Comparison of ENCODE assay signal across 13 cellular contexts in the genomic region with DNA sequence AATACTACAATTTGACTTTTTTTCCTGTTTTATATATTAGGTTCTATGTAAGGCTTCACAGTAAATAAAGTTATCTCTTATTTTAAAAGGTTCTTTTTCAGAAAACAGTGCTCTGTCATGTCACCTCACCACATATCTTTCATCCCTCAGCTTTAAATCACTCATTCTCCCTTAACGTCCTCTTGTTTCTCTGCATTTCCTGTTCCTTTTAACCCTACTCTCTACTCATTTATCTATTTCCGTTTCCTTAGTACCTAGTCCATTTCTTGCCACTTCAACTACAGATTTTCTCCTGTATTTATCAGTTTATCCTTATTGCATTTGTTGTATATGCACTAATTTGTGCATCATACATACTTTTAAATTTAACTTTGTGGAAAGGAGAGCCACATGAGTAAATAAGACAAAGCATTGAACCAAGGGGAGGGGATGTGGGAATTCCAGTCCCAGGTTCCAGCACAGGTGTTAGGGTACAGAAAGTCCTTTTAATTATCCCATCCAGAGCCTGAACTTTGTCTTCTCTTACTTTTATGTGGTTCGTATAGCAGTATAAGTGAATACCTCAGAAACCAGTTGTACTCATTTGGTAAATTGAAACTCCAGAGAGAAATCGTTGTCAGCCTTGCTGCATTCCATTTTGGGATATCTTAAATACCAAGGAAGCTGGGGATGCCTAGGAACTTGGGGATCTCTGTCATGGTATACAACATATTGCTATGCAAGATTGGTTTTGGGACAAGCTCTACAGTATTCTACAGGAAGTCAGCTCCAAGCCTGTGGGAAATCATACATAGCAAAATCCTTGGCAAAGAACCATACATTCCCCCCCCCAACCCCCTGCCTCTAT.
DNase-seq lines count a peak whose midpoint lies in the region; ATAC-seq, FAIRE-seq and TF ChIP-seq lines count a peak whose summit lies in the region.
"Had no signal": no experiment of that assay in that cellular context is flagged by ENCODE, and none has a peak within 500 bp of the region (broad histone marks: within the 10 kb centered on the region; RNA-seq: fewer than 3 reads in every experiment).

No MANE protein-coding gene starts in this region.

- BruUV-seq in GM12878 (replicated peaks; lab: Mats Ljungman, UMichigan): no TSS peak

- H3K4me1 ChIP-seq in OCI-LY1 (ENCODE audit: insufficient read depth, low read length, severe bottlenecking) (peaks cover 27% of the 10 kb centered on the region), GM12878 (ENCODE audit: control insufficient read depth, insufficient read depth, low read length) (peaks cover 15% of the 10 kb centered on the region), smooth muscle cell (ENCODE audit: low read depth) (peaks cover 23% of the 10 kb centered on the region)

- H3K36me3 ChIP-seq in OCI-LY1 (ENCODE audit: insufficient read depth, low read length): no peaks in the 10 kb centered on the region
- H3K36me3 ChIP-seq in GM12878 (ENCODE audit: control insufficient read depth in 2 of 2, insufficient read depth in 2 of 2, low read length in 1 of 2): peaks cover 3 to 7% of the 10 kb centered on the region in 2 experiments; a peak in 3 of 4 replicates
- H3K36me3 ChIP-seq in smooth muscle cell (ENCODE audit: low read depth): no peaks in the 10 kb centered on the region

- SMC1A ChIA-PET in GM12878 (lab: Charles Lee; ENCODE audit: uncharacterized antibody, unreplicated experiment): interaction anchor here (0.6 to 2.1 kb wide), 3 partner anchors 9 to 45 kb away, joined by 3 to 4 read pairs (median 3); no protein-coding TSS in a partner anchor

- RAD21 ChIA-PET in GM12878 (lab: Charles Lee; ENCODE audit: unreplicated experiment): interaction anchor here (0.7 kb wide), 1 partner anchor 39 kb away, joined by 3 read pairs; no protein-coding TSS in a partner anchor

- no peaks in the 10 kb centered on the region for H3K27me3 Mint-ChIP-seq in activated CD4-positive, alpha-beta T cell treated with anti-CD3 and anti-CD28 coated beads for 36 hours

- no peak for DNase-seq in activated CD4-positive, alpha-beta T cell treated with anti-CD3 and anti-CD28 coated beads for 36 hours
- no peak for DNase-seq in activated CD4-positive, alpha-beta T cell treated with anti-CD3 and anti-CD28 coated beads for 1 hour
- DNase-seq in GM12878 (ENCODE audit: low read depth, low spot score) (no peak), smooth muscle cell (lab: John Stamatoyannopoulos, UW; ENCODE audit: unreplicated experiment) (no peak), GOT3 (lab: John Stamatoyannopoulos, UW) (no peak), AG08395 (ENCODE audit: low spot score) (no peak), ureter (ENCODE audit: low spot score) (no peak)
- DNase-seq: activated CD4-positive, alpha-beta T cell treated with anti-CD3 and anti-CD28 coated beads for 48 hours; GM23248 had no signal

- H3K27me3 ChIP-seq in OCI-LY1 (ENCODE audit: insufficient read depth, low read length): no peaks in the 10 kb centered on the region
- no peaks in the 10 kb centered on the region for H3K27me3 ChIP-seq in GM12878 (replicated peaks in 1 of 2; ENCODE audit: control insufficient read depth in 2 of 2, insufficient read depth in 2 of 2, low read length in 1 of 2)
- H3K27me3 ChIP-seq in smooth muscle cell (ENCODE audit: low read depth): no peaks in the 10 kb centered on the region

- WGBS in GM12878 (ENCODE audit: insufficient coverage, insufficient replicate concordance, low lambda C conversion rate, missing lambda C conversion rate): 22% methylated on average over 4 of the region's 4 CpGs
- 55% methylated on average over 4 of the region's 4 CpGs for WGBS in smooth muscle cell (ENCODE audit: low lambda C conversion rate)

- no peak for TF ChIP-seq RAD21 in GM12878 (IDR thresholded peaks at IDR 0.05; ENCODE audit: insufficient read depth, low read depth, low read length)

- TF ChIP-seq CTCF in OCI-LY1 (IDR thresholded peaks at IDR 0.05; ENCODE audit: low read length) (no peak), GM12878 (IDR thresholded peaks at IDR 0.05 in 2 of 3, conservative IDR thresholded peaks at IDR 0.05 in 1 of 3; ENCODE audit: control insufficient read depth in 2 of 3, extremely low read depth in 1 of 3, insufficient read depth in 1 of 3, low read depth in 3 of 3, low read length in 3 of 3) (no peak), smooth muscle cell (IDR thresholded peaks at IDR 0.05; ENCODE audit: borderline replicate concordance, insufficient read depth, poor library complexity, severe bottlenecking) (no peak)

- H2AFZ ChIP-seq in OCI-LY1 (ENCODE audit: low read length): no peak overlapping the region
- no peak overlapping the region for H2AFZ ChIP-seq in GM12878 (ENCODE audit: control insufficient read depth, low read depth, low read length)
- H2AFZ ChIP-seq in smooth muscle cell (ENCODE audit: low read depth): no peak overlapping the region
- H2AFZ ChIP-seq: GM23248 had no signal

- no peaks in the 10 kb centered on the region for H3K9me3 Mint-ChIP-seq in activated CD4-positive, alpha-beta T cell treated with anti-CD3 and anti-CD28 coated beads for 36 hours (ENCODE audit: low read depth)

- CTCF ChIA-PET in activated CD4-positive, alpha-beta T cell treated with anti-CD3 and anti-CD28 coated beads for 36 hours (lab: Charles Lee): interaction anchor here (0.5 to 1.5 kb wide), 7 partner anchors 17 to 1195 kb away, joined by 3 to 4 read pairs (median 3); partner anchors contain the start of gene DIP2B
- CTCF ChIA-PET in GM12878 (lab: Yijun Ruan, JAX): interaction anchor here (0.7 to 1.1 kb wide), 2 partner anchors 13 to 121 kb away, joined by 3 to 4 read pairs; partner anchors contain the start of gene DIP2B

- H3K9me3 ChIP-seq in OCI-LY1 (ENCODE audit: low read length) (no peaks in the 10 kb centered on the region), GM12878 (replicated peaks; ENCODE audit: control insufficient read depth, insufficient read depth, low read length) (no peaks in the 10 kb centered on the region), smooth muscle cell (replicated peaks; ENCODE audit: low read depth) (no peaks in the 10 kb centered on the region)
- H3K9me3 ChIP-seq: A549 had no signal

- H4K20me1 ChIP-seq in OCI-LY1 (ENCODE audit: insufficient read depth, low read length) (no peaks in the 10 kb centered on the region), GM12878 (ENCODE audit: control insufficient read depth, insufficient read depth) (0 out of 2 replicates have a peak, but pooled peaks cover 2% of the 10 kb centered on the region), smooth muscle cell (ENCODE audit: low read depth) (no peaks in the 10 kb centered on the region)

- H3K27ac Mint-ChIP-seq in activated CD4-positive, alpha-beta T cell treated with anti-CD3 and anti-CD28 coated beads for 36 hours: peak overlapping the region; percentile 85

- POLR2A ChIA-PET in activated CD4-positive, alpha-beta T cell treated with anti-CD3 and anti-CD28 coated beads for 36 hours (lab: Charles Lee): interaction anchor here (0.7 kb wide), 1 partner anchor 198 kb away, joined by 3 read pairs; no protein-coding TSS in a partner anchor
- POLR2A ChIA-PET in GM12878 (lab: Charles Lee): no interaction called here

- no peak for TF ChIP-seq POLR2A in GM12878 (IDR thresholded peaks at IDR 0.05; ENCODE audit: low read depth, low read length)

- H3K4me3 ChIP-seq in OCI-LY1 (ENCODE audit: low read depth, low read length, poor library complexity, severe bottlenecking) (no peak overlapping the region), GM12878 (no peak overlapping the region), smooth muscle cell (no peak overlapping the region)
- H3K4me3 ChIP-seq: A549, GM23248 had no signal

- no peak for TF ChIP-seq EP300 in GM12878 (IDR thresholded peaks at IDR 0.05; ENCODE audit: borderline replicate concordance in 1 of 2, control insufficient read depth in 1 of 2, low read depth in 2 of 2, low read length in 2 of 2)

- H3K79me2 ChIP-seq in OCI-LY1 (ENCODE audit: insufficient read depth, low read length) (no peaks in the 10 kb centered on the region), GM12878 (ENCODE audit: control insufficient read depth, insufficient read depth, low read length) (peaks cover 13% of the 10 kb centered on the region), smooth muscle cell (ENCODE audit: low read depth) (peaks cover 35% of the 10 kb centered on the region)

- no peaks in the 10 kb centered on the region for H3K9me2 ChIP-seq in OCI-LY1 (ENCODE audit: low read depth, low read length)

- no peaks in the 10 kb centered on the region for H3F3A ChIP-seq in OCI-LY1 (ENCODE audit: insufficient read depth, low read length)
- H3F3A ChIP-seq in smooth muscle cell (ENCODE audit: low read depth): peaks cover 14% of the 10 kb centered on the region

- H3K4me3 Mint-ChIP-seq in activated CD4-positive, alpha-beta T cell treated with anti-CD3 and anti-CD28 coated beads for 36 hours: peak overlapping the region; percentile 2

- H3K4me1 Mint-ChIP-seq in activated CD4-positive, alpha-beta T cell treated with anti-CD3 and anti-CD28 coated beads for 36 hours: peaks cover 49% of the 10 kb centered on the region

- peak overlapping the region; percentile 24; the same call in 1 of the 2 replicates for H3K4me2 ChIP-seq in OCI-LY1 (ENCODE audit: low read length)
- H3K4me2 ChIP-seq in GM12878 (ENCODE audit: control insufficient read depth, insufficient read depth): peak overlapping the region; percentile 28; the same call in 1 of the 2 replicates
- no peak overlapping the region for H3K4me2 ChIP-seq in smooth muscle cell
- H3K4me2 ChIP-seq: A549 had no signal

- H3K9ac ChIP-seq in OCI-LY1 (ENCODE audit: low read length) (no peak overlapping the region), GM12878 (ENCODE audit: control insufficient read depth, insufficient read depth, low read length) (no peak overlapping the region), smooth muscle cell (ENCODE audit: low read depth) (no peak overlapping the region)
- H3K9ac ChIP-seq: GM23248 had no signal

- peaks cover 23% of the 10 kb centered on the region for H3K36me3 Mint-ChIP-seq in activated CD4-positive, alpha-beta T cell treated with anti-CD3 and anti-CD28 coated beads for 36 hours (ENCODE audit: low read depth)

- peak; percentile 68 for ATAC-seq in activated CD4-positive, alpha-beta T cell treated with anti-CD3 and anti-CD28 coated beads for 36 hours
- ATAC-seq in GM12878: no peak
- ATAC-seq: A549 had no signal

- no peak for FAIRE-seq in GM12878 (lab: Jason Lieb, UNC)
- FAIRE-seq: A549, G401.6 had no signal

- intact Hi-C loops in activated CD4-positive, alpha-beta T cell treated with anti-CD3 and anti-CD28 coated beads for 36 hours (cut with DNase I, micrococcal nuclease): no loop called here
- intact Hi-C loops in GM12878 (cut with micrococcal nuclease; ENCODE audit: unreplicated experiment): no loop called here

- in situ Hi-C loops in GM12878 (cut with MboI): no loop called here

- peak overlapping the region; percentile 13 for H3K27ac ChIP-seq in OCI-LY1 (ENCODE audit: low read depth, low read length, poor library complexity, severe bottlenecking)
- no peak overlapping the region for H3K27ac ChIP-seq in GM12878 (ENCODE audit: control insufficient read depth, insufficient read depth)
- peak overlapping the region; percentile 9 for H3K27ac ChIP-seq in smooth muscle cell (ENCODE audit: low read depth)
- H3K27ac ChIP-seq: A549, epithelial cell of prostate, GM23248 had no signal
